19 cellular contexts compared by ENCODE assay signal in the genomic region with DNA sequence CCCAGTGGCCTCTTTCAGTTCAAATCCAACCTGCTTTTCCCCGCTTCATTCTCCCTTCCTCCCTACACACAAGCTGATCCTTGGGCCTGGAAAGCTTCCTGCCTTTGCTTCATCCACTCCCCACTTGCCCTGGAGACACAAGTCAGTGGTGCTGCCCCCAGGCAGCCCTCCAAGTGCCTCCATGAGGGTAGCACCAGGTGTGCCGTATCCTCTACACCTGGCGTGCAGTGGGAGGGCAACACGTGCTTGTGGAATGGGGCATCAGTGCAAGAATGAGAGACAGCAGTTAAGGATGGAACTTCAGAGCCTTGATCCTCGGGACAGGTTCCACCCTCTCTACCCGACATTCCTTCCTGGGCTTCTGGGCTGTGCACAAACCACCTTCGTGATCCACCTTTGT. TPM values are rescaled to one million over a fixed set of nuclear protein-coding genes. Genes with fewer than 3 reads are reported as not detected.
DNase-seq lines count a peak whose midpoint lies in the region; ATAC-seq, FAIRE-seq and TF ChIP-seq lines count a peak whose summit lies in the region.
"Had no signal": no experiment of that assay in that cellular context is flagged by ENCODE, and none has a peak within 500 bp of the region (broad histone marks: within the 10 kb centered on the region; RNA-seq: fewer than 3 reads in every experiment).

No MANE protein-coding gene starts in this region.

- no peak for FAIRE-seq in H1 (lab: Jason Lieb, UNC)
- FAIRE-seq: D721Med, GM12892 had no signal

- H3K9me2 ChIP-seq in GM23248 (ENCODE audit: insufficient read depth) = no peaks in the 10 kb centered on the region

- H2BK20ac ChIP-seq in IMR-90 (ENCODE audit: low read depth, low read length) (peak overlapping the region; percentile 34; the same call in 1 of the 2 replicates), H1 (ENCODE audit: low read length) (no peak overlapping the region)

- H3K14ac ChIP-seq in IMR-90 (replicated peaks; ENCODE audit: low read depth, low read length) (no peak overlapping the region; the same call in 1 of the 2 replicates), H1 (ENCODE audit: insufficient read length) (no peak overlapping the region)

- H4K8ac ChIP-seq in IMR-90 (ENCODE audit: low read depth in 2 of 2, low read length in 2 of 2) (peak overlapping the region in 1 of 2 experiments; percentile 34; a peak in 1 of 4 replicates), H1 (ENCODE audit: extremely low read depth, insufficient read depth, low read length) (no peak overlapping the region)

- H3K79me1 ChIP-seq in IMR-90 (ENCODE audit: low read depth in 1 of 2, low read length in 2 of 2) (peaks cover 2 to 63% of the 10 kb centered on the region in 2 experiments; a peak in 3 of 4 replicates), H1 (ENCODE audit: low read depth, low read length) (no peaks in the 10 kb centered on the region)

- H3K4me2 ChIP-seq in GM23248 (ENCODE audit: unreplicated experiment) (peak overlapping the region; percentile 7), IMR-90 (ENCODE audit: low read depth, low read length) (no peak overlapping the region), H1 (ENCODE audit: insufficient read depth in 1 of 2, low read depth in 2 of 2, low read length in 2 of 2) (no peak overlapping the region)

- WGBS in GM23248 (ENCODE audit: low coverage in 1 of 2, low lambda C conversion rate in 2 of 2, missing lambda C conversion rate in 2 of 2), 2 experiments = 92% methylated on average over 7 of the region's 7 CpGs
- WGBS in IMR-90 (ENCODE audit: extremely low coverage in 2 of 2, insufficient read length in 1 of 2), 2 experiments = 100% methylated on average over 1 of the region's 7 CpGs; no CpG with 5 or more reads in 1 of the 2 experiments
- WGBS in H1 (ENCODE audit: extremely low coverage in 1 of 2, insufficient coverage in 1 of 2, insufficient read length in 1 of 2, insufficient replicate concordance in 2 of 2, low coverage in 1 of 2, low lambda C conversion rate in 2 of 2, missing lambda C conversion rate in 1 of 2), 2 experiments = 85% methylated on average over 7 of the region's 7 CpGs; no CpG with 5 or more reads in 1 of the 2 experiments

- H3K9ac ChIP-seq in GM23248 = no peak overlapping the region
- no peak overlapping the region for H3K9ac ChIP-seq in IMR-90 (ENCODE audit: low read depth, low read length)
- H3K9ac ChIP-seq in H1 (replicated peaks in 1 of 4; ENCODE audit: extremely low read depth in 1 of 4, low read depth in 3 of 4, low read length in 3 of 4) = no peak overlapping the region

- ATAC-seq in IMR-90 (ENCODE audit: low read depth) = no peak

- H3K18ac ChIP-seq in IMR-90 (ENCODE audit: low read depth, low read length) (no peak overlapping the region), H1 (ENCODE audit: extremely low read depth, low read length) (no peak overlapping the region)

- in situ Hi-C loops in GM23248 (cut with MboI) = no loop called here
- in situ Hi-C loops in IMR-90 (cut with MboI; ENCODE audit: low sequenced_read_pairs) = no loop called here

- H3K27me3 ChIP-seq in GM23248 (replicated peaks; ENCODE audit: insufficient read depth) (no peaks in the 10 kb centered on the region), IMR-90 (ENCODE audit: control insufficient read depth, insufficient read depth, low read length) (no peaks in the 10 kb centered on the region), H1 (replicated peaks in 1 of 4; ENCODE audit: control insufficient read depth in 3 of 4, extremely low read depth in 1 of 4, insufficient read depth in 3 of 4, low read length in 3 of 4) (peaks cover 5 to 27% (median 24%) of the 10 kb centered on the region in 4 experiments), neutrophil (no peaks in the 10 kb centered on the region)
- H3K27me3 ChIP-seq: SJSA1 had no signal

- H3F3A ChIP-seq in GM23248 (ENCODE audit: insufficient read depth) = peaks cover 63% of the 10 kb centered on the region

- H2AFZ ChIP-seq in GM23248 (no peak overlapping the region), IMR-90 (replicated peaks; ENCODE audit: low read length, poor library complexity) (peak overlapping the region; percentile 18), H1 (ENCODE audit: low read length) (no peak overlapping the region)

- TF ChIP-seq CTCF in IMR-90 (conservative IDR thresholded peaks at IDR 0.05; ENCODE audit: low read depth, low read length) (no peak), H1 (IDR thresholded peaks at IDR 0.05; ENCODE audit: control extremely low read depth in 1 of 3, insufficient read depth in 1 of 3, low read depth in 1 of 3, low read length in 3 of 3) (no peak), neutrophil (IDR thresholded peaks at IDR 0.05) (no peak)

- peaks cover 31% of the 10 kb centered on the region for H3K9me1 ChIP-seq in IMR-90 (ENCODE audit: insufficient read depth, low read length)

- no peak for TF ChIP-seq EP300 in H1 (IDR thresholded peaks at IDR 0.05; ENCODE audit: borderline replicate concordance in 1 of 2, low read depth in 2 of 2, low read length in 2 of 2)

- TF ChIP-seq POLR2A in IMR-90 (IDR thresholded peaks at IDR 0.05; ENCODE audit: low read depth, low read length) = no peak
- no peak for TF ChIP-seq POLR2A in H1 (IDR thresholded peaks at IDR 0.05; ENCODE audit: control extremely low read depth in 1 of 2, low read depth in 2 of 2, low read length in 2 of 2)

- H2AK9ac ChIP-seq in IMR-90 (replicated peaks; ENCODE audit: low read depth, low read length, poor library complexity) = peak overlapping the region; percentile 37

- DNase-seq in GM23248 (no peak), IMR-90 (no peak), H1 (ENCODE audit: low read depth in 1 of 2, low spot score in 2 of 2) (no peak), NCI-H2107 treated with DMSO at 0.1 percent for 48 hours (lab: John Stamatoyannopoulos, UW; ENCODE audit: unreplicated experiment) (no peak), NCI-H1417 (lab: John Stamatoyannopoulos, UW) (no peak), HEK293T (ENCODE audit: extremely low spot score) (no peak)
- DNase-seq: ACHN; CD4-positive, alpha-beta memory T cell; DND-41; GDM1; KG1; NCI-H1105; NCI-H1930; NCI-H2171 treated with DMSO at 0.1 percent for 48 hours; NCI-H510A treated with DMSO at 0.1 percent for 48 hours had no signal

- H3K23me2 ChIP-seq in H1 (ENCODE audit: low read depth, low read length) = peaks cover 2% of the 10 kb centered on the region; the same call in 1 of the 2 replicates

- H2BK5ac ChIP-seq in IMR-90 (ENCODE audit: low read depth, low read length, poor library complexity, severe bottlenecking) (no peak overlapping the region), H1 (ENCODE audit: low read depth, low read length) (no peak overlapping the region)

- no peak overlapping the region for H4K5ac ChIP-seq in IMR-90 (ENCODE audit: low read depth, low read length)
- H4K5ac ChIP-seq in H1 (ENCODE audit: insufficient read length, low read depth, low read length) = no peak overlapping the region

- no peaks in the 10 kb centered on the region for H3K9me3 ChIP-seq in GM23248 (ENCODE audit: low read depth)
- H3K9me3 ChIP-seq in IMR-90 (ENCODE audit: control insufficient read depth, insufficient read depth, low read length) = peaks cover 2% of the 10 kb centered on the region
- H3K9me3 ChIP-seq in H1 (ENCODE audit: insufficient read depth in 2 of 2, low read depth in 1 of 2, low read length in 1 of 2) = peaks cover 0 to 5% of the 10 kb centered on the region in 2 experiments; a peak in 2 of 4 replicates
- H3K9me3 ChIP-seq in neutrophil = no peaks in the 10 kb centered on the region
- H3K9me3 ChIP-seq: SJSA1 had no signal

- H3K27ac ChIP-seq in GM23248 (0 out of 2 replicates have a peak overlapping the region, but pooled peaks have one; percentile 14), IMR-90 (ENCODE audit: insufficient read depth, low read length) (no peak overlapping the region), H1 (ENCODE audit: low read depth, low read length) (no peak overlapping the region), neutrophil (peak overlapping the region; percentile 100)
- H3K27ac ChIP-seq: SJSA1 had no signal

- peaks cover 20% of the 10 kb centered on the region for H3K4me1 ChIP-seq in GM23248 (ENCODE audit: insufficient read depth)
- peaks cover 21% of the 10 kb centered on the region for H3K4me1 ChIP-seq in IMR-90 (ENCODE audit: control insufficient read depth, insufficient read depth, low read length)
- peaks cover 0 to 17% (median 3%) of the 10 kb centered on the region in 4 experiments; a peak in 3 of 7 replicates for H3K4me1 ChIP-seq in H1 (replicated peaks in 1 of 4; ENCODE audit: control insufficient read depth in 3 of 4, insufficient read depth in 4 of 4, low read length in 3 of 4)
- peaks cover 44 to 66% of the 10 kb centered on the region in 2 experiments for H3K4me1 ChIP-seq in neutrophil (ENCODE audit: control insufficient read depth in 1 of 2, insufficient read depth in 1 of 2, low read depth in 1 of 2, low read length in 1 of 2)

- BruUV-seq in IMR-90 (replicated peaks; lab: Mats Ljungman, UMichigan) = no TSS peak

- H2BK120ac ChIP-seq in IMR-90 (ENCODE audit: low read depth, low read length) (no peak overlapping the region; the same call in 1 of the 2 replicates), H1 (replicated peaks; ENCODE audit: low read depth, low read length) (no peak overlapping the region)

- no peak for TF ChIP-seq RAD21 in IMR-90 (IDR thresholded peaks at IDR 0.05; ENCODE audit: low read length)
- TF ChIP-seq RAD21 in H1 (IDR thresholded peaks at IDR 0.05 in 1 of 2, conservative IDR thresholded peaks at IDR 0.05 in 1 of 2; ENCODE audit: low read depth in 2 of 2, low read length in 2 of 2) = no peak

- intact Hi-C loops in IMR-90 (cut with micrococcal nuclease) = no loop called here

- H4K91ac ChIP-seq in IMR-90 (ENCODE audit: insufficient read depth, low read depth, low read length) (no peak overlapping the region), H1 (replicated peaks; ENCODE audit: insufficient read length, low read length) (no peak overlapping the region)

- H3K79me2 ChIP-seq in GM23248 (ENCODE audit: insufficient read depth) (peaks cover 92% of the 10 kb centered on the region), H1 (ENCODE audit: control insufficient read depth in 1 of 2, insufficient read depth in 2 of 2, low read length in 2 of 2) (no peaks in the 10 kb centered on the region)

- H2BK12ac ChIP-seq in H1 (ENCODE audit: low read depth, low read length) = no peak overlapping the region

- CTCF ChIA-PET in IMR-90 (lab: Yijun Ruan, JAX) (no interaction called here), H1 (lab: Charles Lee; ENCODE audit: partially characterized antibody) (no interaction called here), HEK293T (lab: Yijun Ruan, JAX) (no interaction called here)

- H2AK5ac ChIP-seq in IMR-90 (ENCODE audit: low read depth, low read length) (peak overlapping the region; percentile 90; the same call in 1 of the 2 replicates), H1 (ENCODE audit: low read depth, low read length) (no peak overlapping the region)

- H4K20me1 ChIP-seq in GM23248 (ENCODE audit: insufficient read depth) (no peaks in the 10 kb centered on the region), IMR-90 (ENCODE audit: insufficient read depth, low read length) (peaks cover 5% of the 10 kb centered on the region; the same call in 1 of the 2 replicates), H1 (replicated peaks in 1 of 2; ENCODE audit: control insufficient read depth in 1 of 2, insufficient read depth in 2 of 2, low read length in 2 of 2) (peaks cover 0 to 2% of the 10 kb centered on the region in 2 experiments)

- no peak overlapping the region for H3K56ac ChIP-seq in IMR-90 (ENCODE audit: extremely low read depth, insufficient read depth, low read length)
- no peak overlapping the region for H3K56ac ChIP-seq in H1 (replicated peaks; ENCODE audit: insufficient read length, low read depth, low read length)

- POLR2A ChIA-PET in IMR-90 (lab: Charles Lee; ENCODE audit: unreplicated experiment) = no interaction called here
- POLR2A ChIA-PET in H1 (lab: Charles Lee; ENCODE audit: partially characterized antibody) = no interaction called here
- POLR2A ChIA-PET in HEK293T (lab: Yijun Ruan, JAX) = no interaction called here

- H2BK15ac ChIP-seq in IMR-90 (ENCODE audit: low read depth, low read length) (no peak overlapping the region), H1 (ENCODE audit: low read length) (peak overlapping the region; percentile 72; the same call in 1 of the 2 replicates)

- dilution Hi-C loops in IMR-90 (cut with HindIII; ENCODE audit: low sequenced_read_pairs, unreplicated experiment) = no loop called here

- no peak overlapping the region for H3K23ac ChIP-seq in IMR-90 (ENCODE audit: low read depth, low read length)
- no peak overlapping the region for H3K23ac ChIP-seq in H1 (ENCODE audit: insufficient read length)

- H3K4me3 ChIP-seq in GM23248 = no peak overlapping the region
- no peak overlapping the region for H3K4me3 ChIP-seq in IMR-90 (ENCODE audit: insufficient read depth, low read depth, low read length)
- H3K4me3 ChIP-seq in H1 (ENCODE audit: extremely low read depth in 1 of 4, insufficient read depth in 2 of 4, low read depth in 3 of 4, low read length in 4 of 4) = no peak overlapping the region
- no peak overlapping the region for H3K4me3 ChIP-seq in neutrophil (ENCODE audit: low read depth in 1 of 2, low read length in 1 of 2)
- H3K4me3 ChIP-seq: SJSA1 had no signal

- H3K36me3 ChIP-seq in GM23248 (ENCODE audit: low read depth) = peaks cover 15% of the 10 kb centered on the region; the same call in 1 of the 2 replicates
- H3K36me3 ChIP-seq in IMR-90 (ENCODE audit: control insufficient read depth, insufficient read depth, low read length) = peaks cover 5% of the 10 kb centered on the region; the same call in 1 of the 2 replicates
- no peaks in the 10 kb centered on the region for H3K36me3 ChIP-seq in H1 (ENCODE audit: control insufficient read depth in 2 of 4, insufficient read depth in 4 of 4, low read length in 3 of 4)
- H3K36me3 ChIP-seq in neutrophil = peaks cover 70% of the 10 kb centered on the region
- H3K36me3 ChIP-seq: SJSA1 had no signal

- H3K4ac ChIP-seq in IMR-90 (ENCODE audit: low read depth, low read length) = no peak overlapping the region
- no peak overlapping the region for H3K4ac ChIP-seq in H1 (replicated peaks; ENCODE audit: insufficient read length, low read depth, low read length)

RNA-seq across cellular contexts. Expression of gene ANPEP, which starts 3.8 kb away (rescaled TPM):
- total RNA-seq in GM23248 (2014; rRNA removed; shearing (Covaris generic)) = 464 and 467 TPM in 2 replicates
- polyA plus RNA-seq in GM23248 (2016; fragmentation: Nextera tagmentation; extraction: Ambion mirVana) (568 and 585 TPM in 2 replicates), IMR-90 (2012; rRNA removed) (40.4 and 47.0 TPM in 2 replicates), H1 (2011; rRNA removed) (2.0 and 3.3 TPM in 2 replicates)
- total RNA-seq in IMR-90 (2012; rRNA removed) = 8.4 and 8.6 TPM in 2 replicates
- 50.7 and 52.3 TPM in 2 replicates for polyA plus RNA-seq in IMR-90 (2012; cell fraction: cytosol; rRNA removed)
- 95.5 and 110 TPM in 2 replicates for polyA plus RNA-seq in IMR-90 (2012; cell fraction: nucleus; rRNA removed; ENCODE audit: low replicate concordance)
- 1.6 and 2.2 TPM in 2 replicates for total RNA-seq in H1 (2021; fragmentation: NEBNext Ultra II Directional; extraction: Animal tissue kit (Norgen Biotek cat#: 25700))
- 2.2 TPM for polyA plus RNA-seq in H1 (2011; cell fraction: cytosol; rRNA removed)
- polyA plus RNA-seq in H1 (2011; cell fraction: nucleus; rRNA removed) = 5.8 TPM
- 1.6 to 3.7 TPM (median 2.2 TPM) in 4 replicates for polyA plus RNA-seq in H1 (2012, experiment 1 of 2)
- polyA plus RNA-seq in H1 (2012, experiment 2 of 2) = 1.4 TPM
- polyA plus RNA-seq in H1 (2013, experiment 1 of 2) = 5.2 TPM
- polyA plus RNA-seq in H1 (2013, experiment 2 of 2) = 3.8 TPM
- polyA minus RNA-seq in H1 (2011; rRNA and poly(A)+ RNA removed) = 1.6 and 2.5 TPM in 2 replicates
- polyA minus RNA-seq in H1 (2011; cell fraction: cytosol; rRNA and poly(A)+ RNA removed) = 1.5 TPM
- 1.9 TPM for polyA minus RNA-seq in H1 (2011; cell fraction: nucleus; rRNA and poly(A)+ RNA removed)
- polyA plus RNA-seq: CD4-positive, alpha-beta memory T cell had no signal

RNA-seq across cellular contexts. Expression of gene MESP2, which starts 34.7 kb away (rescaled TPM):
- not detected in 2 replicates for total RNA-seq in GM23248 (2014; rRNA removed; shearing (Covaris generic))
- polyA plus RNA-seq in GM23248 (2016; fragmentation: Nextera tagmentation; extraction: Ambion mirVana) (not detected in 2 replicates), IMR-90 (2012; rRNA removed) (0.32 and 0.34 TPM in 2 replicates), H1 (2011; rRNA removed) (0.80 and 1.6 TPM in 2 replicates)
- total RNA-seq in IMR-90 (2012; rRNA removed) = 0.18 and 0.28 TPM in 2 replicates
- 0.26 and 0.43 TPM in 2 replicates for polyA plus RNA-seq in IMR-90 (2012; cell fraction: cytosol; rRNA removed)
- polyA plus RNA-seq in IMR-90 (2012; cell fraction: nucleus; rRNA removed; ENCODE audit: low replicate concordance) = 0.13 and 0.34 TPM in 2 replicates
- 0.35 and 0.38 TPM in 2 replicates for total RNA-seq in H1 (2021; fragmentation: NEBNext Ultra II Directional; extraction: Animal tissue kit (Norgen Biotek cat#: 25700))
- polyA plus RNA-seq in H1 (2011; cell fraction: cytosol; rRNA removed) = 0.57 TPM
- polyA plus RNA-seq in H1 (2011; cell fraction: nucleus; rRNA removed) = 0.61 TPM
- polyA plus RNA-seq in H1 (2012, experiment 1 of 2) = 0.25 to 0.88 TPM (median 0.68 TPM) in 3 of 4 replicates, not detected in the other
- 0.43 TPM for polyA plus RNA-seq in H1 (2012, experiment 2 of 2)
- 0.28 TPM for polyA plus RNA-seq in H1 (2013, experiment 1 of 2)
- polyA plus RNA-seq in H1 (2013, experiment 2 of 2) = 0.40 TPM
- polyA minus RNA-seq in H1 (2011; rRNA and poly(A)+ RNA removed) = not detected in 2 replicates
- polyA minus RNA-seq in H1 (2011; cell fraction: cytosol; rRNA and poly(A)+ RNA removed) = not detected
- polyA minus RNA-seq in H1 (2011; cell fraction: nucleus; rRNA and poly(A)+ RNA removed) = 0.60 TPM
- total RNA-seq: CD4-positive, alpha-beta memory T cell; SJSA1 had no signal
- polyA plus RNA-seq: CD4-positive, alpha-beta memory T cell had no signal

RNA-seq across cellular contexts. Expression of gene MESP1, which starts 59.8 kb away (rescaled TPM):
- total RNA-seq in GM23248 (2014; rRNA removed; shearing (Covaris generic)) = not detected in 2 replicates
- polyA plus RNA-seq in GM23248 (2016; fragmentation: Nextera tagmentation; extraction: Ambion mirVana) = 0.48 and 0.63 TPM in 2 replicates
- total RNA-seq in IMR-90 (2012; rRNA removed) = under 0.01 TPM in 1 of 2 replicates, not detected in the other
- polyA plus RNA-seq in IMR-90 (2012; rRNA removed) = 0.10 and 0.13 TPM in 2 replicates
- 0.41 and 0.54 TPM in 2 replicates for polyA plus RNA-seq in IMR-90 (2012; cell fraction: cytosol; rRNA removed)
- polyA plus RNA-seq in IMR-90 (2012; cell fraction: nucleus; rRNA removed; ENCODE audit: low replicate concordance) = 0.05 and 0.18 TPM in 2 replicates
- 0.15 TPM in 1 of 2 replicates, not detected in the other for total RNA-seq in H1 (2021; fragmentation: NEBNext Ultra II Directional; extraction: Animal tissue kit (Norgen Biotek cat#: 25700))
- polyA plus RNA-seq in H1 (2011; rRNA removed) = 0.23 and 0.28 TPM in 2 replicates
- 0.18 TPM for polyA plus RNA-seq in H1 (2011; cell fraction: cytosol; rRNA removed)
- polyA plus RNA-seq in H1 (2011; cell fraction: nucleus; rRNA removed) = 0.34 TPM
- 0.17 to 0.40 TPM (median 0.33 TPM) in 3 of 4 replicates, not detected in the other for polyA plus RNA-seq in H1 (2012, experiment 1 of 2)
- 0.08 TPM for polyA plus RNA-seq in H1 (2012, experiment 2 of 2)
- 0.04 TPM for polyA plus RNA-seq in H1 (2013, experiment 1 of 2)
- polyA plus RNA-seq in H1 (2013, experiment 2 of 2) = 0.06 TPM
- not detected in 2 replicates for polyA minus RNA-seq in H1 (2011; rRNA and poly(A)+ RNA removed)
- polyA minus RNA-seq in H1 (2011; cell fraction: cytosol; rRNA and poly(A)+ RNA removed) = 1.4 TPM
- 0.70 TPM for polyA minus RNA-seq in H1 (2011; cell fraction: nucleus; rRNA and poly(A)+ RNA removed)

Comparison
In these comparisons a context has a peak if more than half of its experiments do, and no peak if none do; other contexts are left out.
1. H3K27ac ChIP-seq: peak in GM23248 (single experiment) and neutrophil (single experiment); none in IMR-90 (single experiment) and H1 (single experiment).
2. RNA of gene ANPEP, which starts 3.8 kb away (total RNA-seq): 464 to 467 TPM in GM23248; 8.4 to 8.6 TPM in IMR-90 and 1.6 to 2.2 TPM in H1; every median in the first group is over 10 times any median in the second.